ENCODE assay signal across 1 cellular context in the genomic region with DNA sequence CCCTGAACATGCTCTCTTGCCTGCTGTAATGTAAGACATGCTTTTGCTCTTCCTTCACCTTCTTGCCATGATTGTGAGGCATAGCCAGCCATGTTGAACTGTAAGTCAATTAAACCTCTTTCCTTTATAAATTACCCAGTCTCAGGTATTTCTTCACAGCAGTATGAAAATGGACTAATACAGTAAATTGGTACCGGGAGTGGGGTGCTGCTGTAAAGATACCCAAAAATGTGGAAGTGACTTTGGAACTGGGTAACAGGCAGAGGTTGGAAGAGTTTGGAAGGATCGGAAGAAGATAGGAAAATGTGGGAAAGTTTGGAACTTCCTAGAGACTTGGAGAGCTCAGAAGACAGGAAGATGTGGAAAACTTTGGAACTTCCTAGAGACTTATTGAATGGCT. TPM values are rescaled to one million over a fixed set of nuclear protein-coding genes. Genes with fewer than 3 reads are reported as not detected.
"Had no signal": no experiment of that assay in that cellular context is flagged by ENCODE, and none has a peak within 500 bp of the region (broad histone marks: within the 10 kb centered on the region; RNA-seq: fewer than 3 reads in every experiment).

No MANE protein-coding gene starts in this region.

RNA-seq across cellular contexts. Expression of a gene that starts 49.1 kb away (rescaled TPM):
- total RNA-seq: temporal lobe had no signal
